Comparison of ENCODE assay signal across 9 cellular contexts in the genomic region with DNA sequence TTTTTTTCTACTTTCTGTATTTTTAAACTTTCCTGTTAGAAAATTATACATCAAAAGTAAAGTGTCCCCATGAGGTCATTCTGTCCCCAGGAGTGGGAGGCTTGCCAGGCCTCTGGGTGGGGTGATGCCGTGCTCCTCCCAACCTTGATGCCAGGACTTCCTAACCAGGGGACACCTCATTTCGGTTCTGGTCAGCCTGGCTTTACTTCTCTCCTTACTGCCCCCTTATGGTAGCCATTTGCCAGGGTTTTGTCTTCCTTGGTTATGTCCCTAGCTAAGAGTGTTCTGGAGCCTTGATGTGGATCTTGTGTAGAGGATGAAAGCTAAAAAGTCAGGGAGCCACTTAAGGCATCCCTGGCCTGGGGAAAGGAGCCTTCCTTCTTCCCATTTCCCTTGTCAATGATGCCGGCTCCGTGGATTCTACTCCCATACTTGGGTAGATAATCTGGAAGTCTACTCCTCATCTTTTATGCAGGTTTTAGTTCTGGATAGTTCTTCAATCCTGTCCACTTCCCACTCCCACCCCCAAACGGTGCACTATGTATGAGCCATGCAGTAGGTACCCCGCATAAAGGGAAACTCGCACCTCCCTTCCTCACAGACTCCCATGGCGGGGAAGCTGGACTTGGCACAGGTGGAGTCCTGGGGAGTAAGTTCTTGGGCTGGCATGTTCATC.
DNase-seq lines count a peak whose midpoint lies in the region; ATAC-seq, FAIRE-seq and TF ChIP-seq lines count a peak whose summit lies in the region.
"Had no signal": no experiment of that assay in that cellular context is flagged by ENCODE, and none has a peak within 500 bp of the region (broad histone marks: within the 10 kb centered on the region; RNA-seq: fewer than 3 reads in every experiment).

No MANE protein-coding gene starts in this region.

- H3K9me1 ChIP-seq in endothelial cell of umbilical vein (replicated peaks; ENCODE audit: control insufficient read depth, extremely low read depth, insufficient read depth, low read length): no peaks in the 10 kb centered on the region

- no TSS peak for BruUV-seq in endothelial cell of umbilical vein (replicated peaks; lab: Mats Ljungman, UMichigan)

- H3K79me1 ChIP-seq in mesenchymal stem cell (replicated peaks; ENCODE audit: low read length, poor library complexity, severe bottlenecking): no peaks in the 10 kb centered on the region

- intact Hi-C loops in endothelial cell of umbilical vein (cut with micrococcal nuclease): loop anchor here (1.0 to 10.0 kb wide), 6 partner anchors 95 to 592 kb away; no protein-coding TSS in a partner anchor

- H2AFZ ChIP-seq in endothelial cell of umbilical vein (ENCODE audit: low read depth, low read length): no peak overlapping the region
- H2AFZ ChIP-seq in mesenchymal stem cell (ENCODE audit: low read depth, low read length): no peak overlapping the region

- H4K8ac ChIP-seq in mesenchymal stem cell (ENCODE audit: low read length): no peak overlapping the region

- peak overlapping the region in 1 of 2 experiments; percentile 37 for H2BK12ac ChIP-seq in mesenchymal stem cell (ENCODE audit: low read length in 2 of 2)

- H3K9ac ChIP-seq in endothelial cell of umbilical vein (replicated peaks; ENCODE audit: extremely low read depth, insufficient read depth, low read length) (no peak overlapping the region), mesenchymal stem cell (ENCODE audit: low read length) (no peak overlapping the region)

- H3K36me3 ChIP-seq in H7 (replicated peaks; ENCODE audit: control insufficient read depth, insufficient read depth, low read length): no peaks in the 10 kb centered on the region
- no peaks in the 10 kb centered on the region for H3K36me3 ChIP-seq in endothelial cell of umbilical vein (ENCODE audit: control insufficient read depth in 2 of 2, extremely low read depth in 1 of 2, insufficient read depth in 2 of 2, low read length in 2 of 2)
- H3K36me3 ChIP-seq in mesenchymal stem cell (ENCODE audit: control insufficient read depth in 1 of 2, insufficient read depth in 2 of 2, low read depth in 1 of 2, low read length in 2 of 2): no peaks in the 10 kb centered on the region

- H3K4ac ChIP-seq in mesenchymal stem cell (ENCODE audit: low read depth in 1 of 2, low read length in 2 of 2): no peak overlapping the region

- peak; percentile 54 for DNase-seq in COLO829 (ENCODE audit: low spot score)
- peak; percentile 80 for DNase-seq in H7
- DNase-seq in RKO (ENCODE audit: low spot score): peak; percentile 69
- DNase-seq in endothelial cell of umbilical vein (ENCODE audit: low read depth, low spot score): peak; percentile 77
- DNase-seq in mesenchymal stem cell: peak; percentile 71
- DNase-seq in KG1 (lab: John Stamatoyannopoulos, UW): no peak
- DNase-seq: activated B cell treated with CpG ODN at 0.5 μM for 24 hours had no signal

- no peak overlapping the region for H2BK5ac ChIP-seq in mesenchymal stem cell (ENCODE audit: low read depth, low read length, poor library complexity, severe bottlenecking)

- no peak overlapping the region for H3K27ac ChIP-seq in endothelial cell of umbilical vein (ENCODE audit: insufficient read depth, low read depth, low read length)
- no peak overlapping the region for H3K27ac ChIP-seq in mesenchymal stem cell (ENCODE audit: low read length, poor library complexity, severe bottlenecking)

- H3K9me3 ChIP-seq in endothelial cell of umbilical vein (replicated peaks; ENCODE audit: control insufficient read depth, insufficient read depth, low read length): no peaks in the 10 kb centered on the region
- H3K9me3 ChIP-seq in mesenchymal stem cell (ENCODE audit: control insufficient read depth, low read length): no peaks in the 10 kb centered on the region

- H3K27me3 ChIP-seq in H7 (ENCODE audit: control insufficient read depth, insufficient read depth, low read length) (no peaks in the 10 kb centered on the region), endothelial cell of umbilical vein (ENCODE audit: control insufficient read depth in 2 of 2, insufficient read depth in 2 of 2, low read length in 2 of 2) (no peaks in the 10 kb centered on the region), mesenchymal stem cell (ENCODE audit: control insufficient read depth in 1 of 2, insufficient read depth in 1 of 2, low read length in 2 of 2) (no peaks in the 10 kb centered on the region)

- no peak overlapping the region for H2BK120ac ChIP-seq in mesenchymal stem cell (ENCODE audit: low read depth, low read length)

- CTCF ChIA-PET in endothelial cell of umbilical vein (lab: Charles Lee): interaction anchor here (0.6 to 4.6 kb wide), 73 partner anchors 8 to 1175 kb away, joined by 3 to 64 read pairs (median 4); partner anchors contain the start of gene SALL4

- TF ChIP-seq CTCF in endothelial cell of umbilical vein (IDR thresholded peaks at IDR 0.05; ENCODE audit: extremely low read depth in 1 of 2, insufficient read depth in 1 of 2, low read depth in 1 of 2, low read length in 2 of 2): peak; percentile 73 to 74

- no peak overlapping the region for H3K18ac ChIP-seq in mesenchymal stem cell (ENCODE audit: low read depth in 1 of 2, low read length in 2 of 2)

- H3K4me3 ChIP-seq in H7 (ENCODE audit: insufficient read depth, low read depth, low read length): no peak overlapping the region
- H3K4me3 ChIP-seq in endothelial cell of umbilical vein (replicated peaks in 1 of 3; ENCODE audit: insufficient read depth in 1 of 3, low read depth in 1 of 3, low read length in 3 of 3): no peak overlapping the region
- no peak overlapping the region for H3K4me3 ChIP-seq in mesenchymal stem cell (ENCODE audit: insufficient read depth in 1 of 2, low read depth in 1 of 2, low read length in 2 of 2)

- POLR2A ChIA-PET in endothelial cell of umbilical vein (lab: Charles Lee): no interaction called here

- H4K91ac ChIP-seq in mesenchymal stem cell (ENCODE audit: low read length): peak overlapping the region; percentile 27

- FAIRE-seq in endothelial cell of umbilical vein (lab: Jason Lieb, UNC): peak; percentile 89

- no peak overlapping the region for H2BK15ac ChIP-seq in mesenchymal stem cell (ENCODE audit: low read depth, poor library complexity, severe bottlenecking)

- no peak for TF ChIP-seq POLR2A in endothelial cell of umbilical vein (IDR thresholded peaks at IDR 0.05; ENCODE audit: low read depth, low read length)

- no peak overlapping the region for H3K4me2 ChIP-seq in endothelial cell of umbilical vein (ENCODE audit: insufficient read depth, low read length)
- no peak overlapping the region for H3K4me2 ChIP-seq in mesenchymal stem cell (ENCODE audit: low read length, poor library complexity, severe bottlenecking)

- no peak overlapping the region for H3K23ac ChIP-seq in mesenchymal stem cell (ENCODE audit: low read length in 2 of 2)

- H3K79me2 ChIP-seq in endothelial cell of umbilical vein (ENCODE audit: control insufficient read depth, insufficient read depth, low read length): no peaks in the 10 kb centered on the region

- no peaks in the 10 kb centered on the region for H4K20me1 ChIP-seq in endothelial cell of umbilical vein (replicated peaks; ENCODE audit: control insufficient read depth, extremely low read depth, insufficient read depth, low read length)

- ATAC-seq in GM19351 (IDR thresholded peaks at IDR 0.05; ENCODE audit: unreplicated experiment): no peak
- no peak for ATAC-seq in GM21390 (IDR thresholded peaks at IDR 0.05; ENCODE audit: unreplicated experiment)

- H2AK5ac ChIP-seq in mesenchymal stem cell (ENCODE audit: low read length, severe bottlenecking): peak overlapping the region; percentile 1

- H3K14ac ChIP-seq in mesenchymal stem cell (ENCODE audit: low read length in 2 of 2): no peak overlapping the region

- dilution Hi-C loops in endothelial cell of umbilical vein (cut with MboI; ENCODE audit: extremely low pct_ligation_motif_present, low sequenced_read_pairs): no loop called here

- WGBS in mesenchymal stem cell: 58% methylated on average over 6 of the region's 8 CpGs

- H3K4me1 ChIP-seq in endothelial cell of umbilical vein (ENCODE audit: control insufficient read depth, extremely low read depth, insufficient read depth, low read length) (no peaks in the 10 kb centered on the region), mesenchymal stem cell (ENCODE audit: control insufficient read depth, insufficient read depth, low read depth, low read length) (peaks cover 3% of the 10 kb centered on the region)

TF ChIP-seq in endothelial cell of umbilical vein, 7 proteins besides CTCF, POLR2A, EP300 and RAD21:
- no peak for TF ChIP-seq FOS (IDR thresholded peaks at IDR 0.05; ENCODE audit: borderline replicate concordance, insufficient read depth, low read length)
- no peak for TF ChIP-seq JUN (IDR thresholded peaks at IDR 0.05; ENCODE audit: borderline replicate concordance, insufficient read depth, insufficient read length, low read depth)
- no peak for TF ChIP-seq POLR2AphosphoS5 (IDR thresholded peaks at IDR 0.05; ENCODE audit: insufficient read depth, low read depth, low read length)
- no peak for TF ChIP-seq MYC (IDR thresholded peaks at IDR 0.05; ENCODE audit: low read depth, low read length)
- TF ChIP-seq EZH2 (IDR thresholded peaks at IDR 0.05; ENCODE audit: borderline replicate concordance, low read depth, low read length, severe bottlenecking): no peak
- TF ChIP-seq GATA2 (IDR thresholded peaks at IDR 0.05; ENCODE audit: insufficient read depth, insufficient read length, low read depth, low read length): no peak
